Comparison of ENCODE assay signal across 1 cellular context in genomic region chr2:133086176-133086575, GRCh38.
TF ChIP-seq lines count a peak whose summit lies in the region.

No MANE protein-coding gene starts in this region.

TF ChIP-seq in SK-N-SH treated with all-trans-retinoic acid at 6 μM for 48 hours, 23 proteins besides CTCF, POLR2A, EP300 and RAD21 (continued from another document):
- TF ChIP-seq TSHZ2 (CRISPR knock-in tag; IDR thresholded peaks at IDR 0.05): no peak
- no peak for TF ChIP-seq ISL1 (CRISPR knock-in tag; IDR thresholded peaks at IDR 0.05)
- no peak for TF ChIP-seq ZNF8 (CRISPR knock-in tag; IDR thresholded peaks at IDR 0.05)
- no peak for TF ChIP-seq ZNF565 (CRISPR knock-in tag; conservative IDR thresholded peaks at IDR 0.05; ENCODE audit: low read depth)
- TF ChIP-seq OSR1 (CRISPR knock-in tag; IDR thresholded peaks at IDR 0.05): no peak
- no peak for TF ChIP-seq BACH2 (CRISPR knock-in tag; IDR thresholded peaks at IDR 0.05; ENCODE audit: borderline replicate concordance)
